Comparison of ENCODE assay signal across 8 cellular contexts in the genomic region with DNA sequence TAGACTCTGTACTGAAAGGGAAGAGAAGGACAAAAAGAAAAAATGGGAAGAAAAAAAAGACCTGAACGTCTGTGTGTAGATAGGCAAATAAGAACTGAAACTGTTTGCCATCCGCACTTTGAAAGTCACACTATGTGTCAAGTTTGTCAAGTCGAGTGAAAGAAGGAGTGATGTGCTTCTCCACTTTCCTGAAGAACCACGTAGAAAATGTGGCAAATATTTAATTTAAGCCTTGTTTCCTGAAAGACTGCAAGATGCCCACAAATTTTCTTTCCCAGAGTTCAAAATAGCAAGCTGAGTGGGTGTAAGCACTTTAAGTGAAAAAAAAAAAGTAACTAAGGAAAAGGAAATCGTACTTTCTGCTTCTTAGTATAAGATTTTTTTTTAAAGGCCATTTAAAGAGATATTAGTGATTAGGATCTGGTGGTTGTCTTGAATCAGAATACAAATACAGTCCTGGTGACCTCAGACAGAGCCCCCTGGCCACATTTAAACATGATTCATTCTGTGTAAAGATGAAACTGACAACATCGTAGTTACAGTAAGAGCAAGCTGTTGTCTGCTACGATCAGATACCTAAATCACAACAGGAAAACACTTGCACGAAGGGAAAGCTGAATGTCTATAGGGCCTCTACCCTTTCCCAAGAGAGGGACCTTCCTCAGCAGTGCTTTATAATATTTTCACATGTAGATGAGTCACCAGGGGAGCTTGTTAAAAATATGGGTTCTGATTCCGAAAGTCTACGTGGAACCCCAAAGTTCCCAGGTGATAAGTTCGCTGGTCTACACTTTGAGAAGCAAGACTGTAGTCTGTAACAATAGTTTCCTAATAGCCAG.
DNase-seq lines count a peak whose midpoint lies in the region; ATAC-seq and TF ChIP-seq lines count a peak whose summit lies in the region.

No MANE protein-coding gene starts in this region.

- no peaks in the 10 kb centered on the region for H3K36me3 Mint-ChIP-seq in endothelial cell (ENCODE audit: low read depth, unreplicated experiment)

- H3K4me1 ChIP-seq in stomach (peaks cover 14 to 81% (median 45%) of the 10 kb centered on the region in 4 donors), BE2C (peaks cover 11% of the 10 kb centered on the region)

- peak overlapping the region in 2 of 4 donors; percentile 3 to 9 for H3K4me3 ChIP-seq in stomach
- no peak overlapping the region for H3K4me3 ChIP-seq in H7 (ENCODE audit: insufficient read depth, low read depth, low read length)
- no peak overlapping the region for H3K4me3 ChIP-seq in BE2C (ENCODE audit: low read depth, low read length)

- peak overlapping the region; percentile 24 for H3K4me3 Mint-ChIP-seq in endothelial cell (ENCODE audit: unreplicated experiment)

- peak; percentile 69 for ATAC-seq in HG02870 (IDR thresholded peaks at IDR 0.05; ENCODE audit: unreplicated experiment)

- H3K27me3 Mint-ChIP-seq in endothelial cell (ENCODE audit: unreplicated experiment) = peaks cover 1% of the 10 kb centered on the region

- intact Hi-C loops in stomach (cut with DNase I; ENCODE audit: low total_unique reads) = no loop called here

- H3K9me3 ChIP-seq in stomach = no peaks in the 10 kb centered on the region
- no peaks in the 10 kb centered on the region for H3K9me3 ChIP-seq in BE2C

- peak overlapping the region in 4 of 5 donors; percentile 41 to 85 (median 74) for H3K27ac ChIP-seq in stomach

- no peak for TF ChIP-seq EP300 in stomach (IDR thresholded peaks at IDR 0.05)

- H3K36me3 ChIP-seq in stomach (no peaks in the 10 kb centered on the region), H7 (replicated peaks; ENCODE audit: control insufficient read depth, insufficient read depth, low read length) (no peaks in the 10 kb centered on the region), BE2C (no peaks in the 10 kb centered on the region)

- 51 to 65% (median 64%) methylated on average over 11 of the region's 11 CpGs for WGBS in stomach, 5 donors

- DNase-seq in activated gamma-delta T cell treated with Interleukin-2 at 50 U/mL for 16 hours (peak; percentile 35), activated gamma-delta T cell (lab: John Stamatoyannopoulos, UW) (no peak), SK-N-DZ (ENCODE audit: low spot score) (peak; percentile 46), endothelial cell (ENCODE audit: low spot score) (no peak), stomach (no peak), H7 (no peak), BE2C (no peak)

- H3K4me1 Mint-ChIP-seq in endothelial cell (ENCODE audit: unreplicated experiment) = peaks cover 67% of the 10 kb centered on the region

- TF ChIP-seq CTCF in endothelial cell (IDR thresholded peaks at IDR 0.05; ENCODE audit: unreplicated experiment) = no peak
- TF ChIP-seq CTCF in stomach (IDR thresholded peaks at IDR 0.05) = no peak
- TF ChIP-seq CTCF in BE2C (IDR thresholded peaks at IDR 0.05; ENCODE audit: low read depth, low read length) = no peak

- H3K27me3 ChIP-seq in stomach = no peaks in the 10 kb centered on the region
- H3K27me3 ChIP-seq in H7 (ENCODE audit: control insufficient read depth, insufficient read depth, low read length) = no peaks in the 10 kb centered on the region
- H3K27me3 ChIP-seq in BE2C = no peaks in the 10 kb centered on the region

- no peak for TF ChIP-seq POLR2A in stomach (IDR thresholded peaks at IDR 0.05)

- peak overlapping the region; percentile 96 for H3K27ac Mint-ChIP-seq in endothelial cell (ENCODE audit: unreplicated experiment)

- H3K9me3 Mint-ChIP-seq in endothelial cell (ENCODE audit: unreplicated experiment) = no peaks in the 10 kb centered on the region

Comparison
In these comparisons a context has a peak if more than half of its experiments do, and no peak if none do; other contexts are left out.
1. DNase-seq: peak in activated gamma-delta T cell treated with Interleukin-2 at 50 U/mL for 16 hours (single experiment) and SK-N-DZ (single experiment); none in activated gamma-delta T cell (single experiment), endothelial cell (single experiment), stomach (single experiment), H7 (single experiment) and BE2C (single experiment).